Comparison of ENCODE assay signal across 2 cellular contexts in the genomic region with DNA sequence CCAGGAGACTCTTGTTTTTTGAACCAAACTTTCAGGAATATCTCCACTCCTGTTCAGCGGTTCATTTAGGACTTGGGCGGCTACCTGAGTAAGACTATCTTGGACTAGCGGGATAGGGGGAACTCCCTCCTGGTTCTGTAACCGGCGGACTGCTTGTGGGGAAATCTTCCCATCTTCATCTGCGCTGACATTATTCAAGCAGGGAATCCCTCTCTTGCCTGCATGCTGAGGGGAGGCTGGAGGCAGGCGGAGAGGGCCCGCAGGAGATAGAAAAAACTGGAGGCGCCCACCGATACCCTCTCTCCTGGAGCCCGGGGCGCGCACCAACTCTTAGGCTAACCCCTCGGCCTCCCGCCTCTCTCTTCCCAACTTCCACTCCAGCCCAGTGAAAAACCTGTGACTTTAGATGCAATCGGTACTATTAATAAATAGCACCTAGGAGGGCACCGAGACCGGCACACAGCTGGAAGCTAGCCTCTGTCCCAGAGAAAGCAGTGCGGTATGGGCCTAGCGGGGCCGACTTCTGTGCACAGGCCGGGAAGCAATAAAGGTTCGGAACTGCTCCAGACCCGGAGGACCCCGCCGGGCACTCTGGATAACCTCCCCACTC.
TF ChIP-seq lines count a peak whose summit lies in the region.

No MANE protein-coding gene starts in this region.

TF ChIP-seq in liver, 16 proteins besides CTCF, POLR2A, EP300 and RAD21 (continued from another document):
- TF ChIP-seq GABPA (IDR thresholded peaks at IDR 0.05 in 1 of 2, conservative IDR thresholded peaks at IDR 0.05 in 1 of 2) (no peak), RXRA (IDR thresholded peaks at IDR 0.05) (no peak), FOXA1 (IDR thresholded peaks at IDR 0.05) (no peak), HNF4A (conservative IDR thresholded peaks at IDR 0.05) (no peak), FOXA2 (IDR thresholded peaks at IDR 0.05) (no peak), TAF1 (conservative IDR thresholded peaks at IDR 0.05) (no peak)
- TF ChIP-seq, protein P1, sequence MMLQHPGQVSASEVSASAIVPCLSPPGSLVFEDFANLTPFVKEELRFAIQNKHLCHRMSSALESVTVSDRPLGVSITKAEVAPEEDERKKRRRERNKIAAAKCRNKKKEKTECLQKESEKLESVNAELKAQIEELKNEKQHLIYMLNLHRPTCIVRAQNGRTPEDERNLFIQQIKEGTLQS (IDR thresholded peaks at IDR 0.05): no peak
- TF ChIP-seq, protein P2, sequence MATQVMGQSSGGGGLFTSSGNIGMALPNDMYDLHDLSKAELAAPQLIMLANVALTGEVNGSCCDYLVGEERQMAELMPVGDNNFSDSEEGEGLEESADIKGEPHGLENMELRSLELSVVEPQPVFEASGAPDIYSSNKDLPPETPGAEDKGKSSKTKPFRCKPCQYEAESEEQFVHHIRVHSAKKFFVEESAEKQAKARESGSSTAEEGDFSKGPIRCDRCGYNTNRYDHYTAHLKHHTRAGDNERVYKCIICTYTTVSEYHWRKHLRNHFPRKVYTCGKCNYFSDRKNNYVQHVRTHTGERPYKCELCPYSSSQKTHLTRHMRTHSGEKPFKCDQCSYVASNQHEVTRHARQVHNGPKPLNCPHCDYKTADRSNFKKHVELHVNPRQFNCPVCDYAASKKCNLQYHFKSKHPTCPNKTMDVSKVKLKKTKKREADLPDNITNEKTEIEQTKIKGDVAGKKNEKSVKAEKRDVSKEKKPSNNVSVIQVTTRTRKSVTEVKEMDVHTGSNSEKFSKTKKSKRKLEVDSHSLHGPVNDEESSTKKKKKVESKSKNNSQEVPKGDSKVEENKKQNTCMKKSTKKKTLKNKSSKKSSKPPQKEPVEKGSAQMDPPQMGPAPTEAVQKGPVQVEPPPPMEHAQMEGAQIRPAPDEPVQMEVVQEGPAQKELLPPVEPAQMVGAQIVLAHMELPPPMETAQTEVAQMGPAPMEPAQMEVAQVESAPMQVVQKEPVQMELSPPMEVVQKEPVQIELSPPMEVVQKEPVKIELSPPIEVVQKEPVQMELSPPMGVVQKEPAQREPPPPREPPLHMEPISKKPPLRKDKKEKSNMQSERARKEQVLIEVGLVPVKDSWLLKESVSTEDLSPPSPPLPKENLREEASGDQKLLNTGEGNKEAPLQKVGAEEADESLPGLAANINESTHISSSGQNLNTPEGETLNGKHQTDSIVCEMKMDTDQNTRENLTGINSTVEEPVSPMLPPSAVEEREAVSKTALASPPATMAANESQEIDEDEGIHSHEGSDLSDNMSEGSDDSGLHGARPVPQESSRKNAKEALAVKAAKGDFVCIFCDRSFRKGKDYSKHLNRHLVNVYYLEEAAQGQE (IDR thresholded peaks at IDR 0.05): no peak

TF ChIP-seq in HepG2, 621 proteins besides CTCF, POLR2A, EP300 and RAD21 (continued from another document):
- TF ChIP-seq ZNF569 (CRISPR knock-in tag; IDR thresholded peaks at IDR 0.05; ENCODE audit: borderline replicate concordance) (no peak), KDM4B (CRISPR knock-in tag; IDR thresholded peaks at IDR 0.05) (no peak), ZBTB1 (CRISPR knock-in tag; IDR thresholded peaks at IDR 0.05; ENCODE audit: borderline replicate concordance) (no peak), SNAI1 (CRISPR knock-in tag; IDR thresholded peaks at IDR 0.05; ENCODE audit: borderline replicate concordance) (no peak), ZNF432 (CRISPR knock-in tag; IDR thresholded peaks at IDR 0.05; ENCODE audit: borderline replicate concordance) (no peak), ZNF331 (CRISPR knock-in tag; IDR thresholded peaks at IDR 0.05) (no peak)
- TF ChIP-seq, protein P3, sequence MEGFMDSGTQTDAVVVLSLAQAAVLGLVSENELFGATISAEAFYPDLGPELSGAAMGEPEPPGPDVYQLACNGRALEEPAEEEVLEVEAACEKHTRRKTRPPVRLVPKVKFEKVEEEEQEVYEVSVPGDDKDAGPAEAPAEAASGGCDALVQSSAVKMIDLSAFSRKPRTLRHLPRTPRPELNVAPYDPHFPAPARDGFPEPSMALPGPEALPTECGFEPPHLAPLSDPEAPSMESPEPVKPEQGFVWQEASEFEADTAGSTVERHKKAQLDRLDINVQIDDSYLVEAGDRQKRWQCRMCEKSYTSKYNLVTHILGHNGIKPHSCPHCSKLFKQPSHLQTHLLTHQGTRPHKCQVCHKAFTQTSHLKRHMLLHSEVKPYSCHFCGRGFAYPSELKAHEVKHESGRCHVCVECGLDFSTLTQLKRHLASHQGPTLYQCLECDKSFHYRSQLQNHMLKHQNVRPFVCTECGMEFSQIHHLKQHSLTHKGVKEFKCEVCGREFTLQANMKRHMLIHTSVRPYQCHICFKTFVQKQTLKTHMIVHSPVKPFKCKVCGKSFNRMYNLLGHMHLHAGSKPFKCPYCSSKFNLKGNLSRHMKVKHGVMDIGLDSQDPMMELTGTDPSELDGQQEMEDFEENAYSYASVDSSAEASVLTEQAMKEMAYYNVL (CRISPR knock-in tag; IDR thresholded peaks at IDR 0.05; ENCODE audit: borderline replicate concordance): no peak
- TF ChIP-seq, protein P4, sequence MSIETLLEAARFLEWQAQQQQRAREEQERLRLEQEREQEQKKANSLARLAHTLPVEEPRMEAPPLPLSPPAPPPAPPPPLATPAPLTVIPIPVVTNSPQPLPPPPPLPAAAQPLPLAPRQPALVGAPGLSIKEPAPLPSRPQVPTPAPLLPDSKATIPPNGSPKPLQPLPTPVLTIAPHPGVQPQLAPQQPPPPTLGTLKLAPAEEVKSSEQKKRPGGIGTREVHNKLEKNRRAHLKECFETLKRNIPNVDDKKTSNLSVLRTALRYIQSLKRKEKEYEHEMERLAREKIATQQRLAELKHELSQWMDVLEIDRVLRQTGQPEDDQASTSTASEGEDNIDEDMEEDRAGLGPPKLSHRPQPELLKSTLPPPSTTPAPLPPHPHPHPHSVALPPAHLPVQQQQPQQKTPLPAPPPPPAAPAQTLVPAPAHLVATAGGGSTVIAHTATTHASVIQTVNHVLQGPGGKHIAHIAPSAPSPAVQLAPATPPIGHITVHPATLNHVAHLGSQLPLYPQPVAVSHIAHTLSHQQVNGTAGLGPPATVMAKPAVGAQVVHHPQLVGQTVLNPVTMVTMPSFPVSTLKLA (IDR thresholded peaks at IDR 0.05): no peak
